In genomic region chr20:47765715-47766594, GRCh38 we compare ENCODE assay signal across 14 cellular contexts. TPM values are rescaled to one million over a fixed set of nuclear protein-coding genes. Genes with fewer than 3 reads are reported as not detected.
A peak's percentile ranks its signal among the peaks of the same experiment; 100 is the strongest.
DNase-seq lines count a peak whose midpoint lies in the region; ATAC-seq, FAIRE-seq and TF ChIP-seq lines count a peak whose summit lies in the region.
"Had no signal": no experiment of that assay in that cellular context is flagged by ENCODE, and none has a peak within 500 bp of the region (broad histone marks: within the 10 kb centered on the region; RNA-seq: fewer than 3 reads in every experiment).

No MANE protein-coding gene starts in this region.

- peaks cover 3% of the 10 kb centered on the region for H3K9me3 Mint-ChIP-seq in activated CD4-positive, alpha-beta T cell treated with anti-CD3 and anti-CD28 coated beads, Interleukin-2, amount 10 ng/mL, durations not matched to agents 7 days and 5 days

- BruUV-seq in HepG2 (replicated peaks; lab: Mats Ljungman, UMichigan) (no TSS peak), K562 (replicated peaks; lab: Mats Ljungman, UMichigan) (no TSS peak)

- H3K4me3 ChIP-seq in HepG2 (replicated peaks in 1 of 3; ENCODE audit: insufficient read depth in 1 of 3, low read depth in 2 of 3, low read length in 3 of 3) (no peak overlapping the region), right lobe of liver (no peak overlapping the region), K562 (no peak overlapping the region), mesodermal cell (ENCODE audit: extremely low read depth, insufficient read depth, low read length, poor library complexity, severe bottlenecking) (no peak overlapping the region)
- H3K4me3 ChIP-seq: adrenal gland, SJSA1 had no signal

- intact Hi-C loops in HepG2 (cut with micrococcal nuclease; ENCODE audit: unreplicated experiment), result no loop called here
- intact Hi-C loops in right lobe of liver (cut with DNase I), result no loop called here
- intact Hi-C loops in K562 (cut with micrococcal nuclease), result no loop called here

- H3K27ac Mint-ChIP-seq in activated CD4-positive, alpha-beta T cell treated with anti-CD3 and anti-CD28 coated beads, Interleukin-2, amount 10 ng/mL, durations not matched to agents 7 days and 5 days, result no peak overlapping the region
- H3K27ac Mint-ChIP-seq: activated B cell treated with CpG ODN at 0.5 μM for 24 hours had no signal

- TF ChIP-seq POLR2A in HepG2 (IDR thresholded peaks at IDR 0.05; ENCODE audit: insufficient read depth in 1 of 2, low read depth in 2 of 2, low read length in 2 of 2) (no peak), right lobe of liver (IDR thresholded peaks at IDR 0.05) (no peak), K562 (conservative IDR thresholded peaks at IDR 0.05) (no peak)

- H3K27ac ChIP-seq in HepG2 (ENCODE audit: extremely low read length, insufficient read depth, low read length), result no peak overlapping the region
- H3K27ac ChIP-seq in right lobe of liver, result no peak overlapping the region
- H3K27ac ChIP-seq in K562 (ENCODE audit: extremely low read depth, low read depth, low read length), result no peak overlapping the region
- peak overlapping the region; percentile 24 for H3K27ac ChIP-seq in mesodermal cell (ENCODE audit: low read depth, low read length, severe bottlenecking)
- H3K27ac ChIP-seq: adrenal gland, SJSA1 had no signal

- H3K36me3 Mint-ChIP-seq in activated CD4-positive, alpha-beta T cell treated with anti-CD3 and anti-CD28 coated beads, Interleukin-2, amount 10 ng/mL, durations not matched to agents 7 days and 5 days (ENCODE audit: low read depth), result no peaks in the 10 kb centered on the region

- H3K27me3 ChIP-seq in HepG2 (ENCODE audit: control insufficient read depth in 1 of 2, insufficient read depth in 2 of 2, low read length in 2 of 2) (no peaks in the 10 kb centered on the region), right lobe of liver (no peaks in the 10 kb centered on the region), K562 (ENCODE audit: control insufficient read depth in 2 of 2, insufficient read depth in 2 of 2, low read length in 2 of 2) (peaks cover 12 to 45% of the 10 kb centered on the region in 2 experiments; a peak in 4 of 5 replicates)
- H3K27me3 ChIP-seq: adrenal gland had no signal

- no peaks in the 10 kb centered on the region for H4K20me1 ChIP-seq in HepG2 (ENCODE audit: insufficient read depth, low read length)
- no peaks in the 10 kb centered on the region; the same call in 1 of the 2 replicates for H4K20me1 ChIP-seq in K562 (replicated peaks; ENCODE audit: control insufficient read depth, insufficient read depth, low read length)

- POLR2A ChIA-PET in HepG2 (lab: Yijun Ruan, JAX), result no interaction called here
- POLR2A ChIA-PET in K562 (lab: Yijun Ruan, JAX), result interaction anchor here (0.6 to 1.3 kb wide), 2 partner anchors 15 to 20 kb away, joined by 3 to 4 read pairs; no protein-coding TSS in a partner anchor
- POLR2A ChIA-PET in activated CD4-positive, alpha-beta T cell treated with anti-CD3 and anti-CD28 coated beads, Interleukin-2, amount 10 ng/mL, durations not matched to agents 7 days and 5 days (lab: Charles Lee), result no interaction called here

- H3K4me1 ChIP-seq in HepG2 (ENCODE audit: insufficient read depth, low read length) (peaks cover 8% of the 10 kb centered on the region), right lobe of liver (no peaks in the 10 kb centered on the region), K562 (replicated peaks in 1 of 2; ENCODE audit: control insufficient read depth in 2 of 2, insufficient read depth in 2 of 2, low read length in 2 of 2) (peaks cover 0 to 4% of the 10 kb centered on the region in 2 experiments; a peak in 1 of 5 replicates), mesodermal cell (ENCODE audit: control insufficient read depth, insufficient read depth, low read length, poor library complexity, severe bottlenecking) (peaks cover 2% of the 10 kb centered on the region)
- H3K4me1 ChIP-seq: SJSA1 had no signal

- no peak overlapping the region for H3K9ac ChIP-seq in HepG2 (ENCODE audit: insufficient read depth, low read depth, low read length)
- no peak overlapping the region for H3K9ac ChIP-seq in K562 (ENCODE audit: insufficient read depth in 1 of 2, low read depth in 2 of 2, low read length in 2 of 2)

- FAIRE-seq in HepG2 (lab: Jason Lieb, UNC), result no peak
- no peak for FAIRE-seq in K562 (lab: Jason Lieb, UNC)
- no peak for FAIRE-seq in frontal cortex (lab: Jason Lieb, UNC)
- FAIRE-seq: GM12891 had no signal

- no peak for TF ChIP-seq EP300 in HepG2 (IDR thresholded peaks at IDR 0.05; ENCODE audit: low read depth in 2 of 2, low read length in 2 of 2)
- TF ChIP-seq EP300 in HepG2 (CRISPR knock-in tag; IDR thresholded peaks at IDR 0.05; ENCODE audit: borderline replicate concordance), result no peak
- no peak for TF ChIP-seq EP300 in K562 (IDR thresholded peaks at IDR 0.05; ENCODE audit: low read length)

- ATAC-seq in HepG2 (no peak), right lobe of liver (no peak), K562 (no peak), GM19351 (IDR thresholded peaks at IDR 0.05; ENCODE audit: unreplicated experiment) (no peak)

- H3K36me3 ChIP-seq in HepG2 (replicated peaks in 1 of 2; ENCODE audit: control insufficient read depth in 1 of 2, insufficient read depth in 2 of 2, low read length in 2 of 2) (no peaks in the 10 kb centered on the region; a peak in 1 of 5 replicates), right lobe of liver (no peaks in the 10 kb centered on the region), K562 (ENCODE audit: control insufficient read depth, insufficient read depth, low read length) (no peaks in the 10 kb centered on the region), mesodermal cell (ENCODE audit: control insufficient read depth, insufficient read depth, low read length) (peaks cover 42% of the 10 kb centered on the region)
- H3K36me3 ChIP-seq: adrenal gland, SJSA1 had no signal

- H3K4me3 Mint-ChIP-seq in activated CD4-positive, alpha-beta T cell treated with anti-CD3 and anti-CD28 coated beads, Interleukin-2, amount 10 ng/mL, durations not matched to agents 7 days and 5 days, result no peak overlapping the region
- H3K4me3 Mint-ChIP-seq: activated B cell treated with CpG ODN at 0.5 μM for 24 hours had no signal

- TF ChIP-seq RAD21 in HepG2 (CRISPR knock-in tag; IDR thresholded peaks at IDR 0.05), result no peak
- TF ChIP-seq RAD21 in K562 (CRISPR knock-in tag; conservative IDR thresholded peaks at IDR 0.05 in 1 of 2, IDR thresholded peaks at IDR 0.05 in 1 of 2), result no peak

- DNase-seq in HepG2 (ENCODE audit: low spot score), result no peak
- no peak for DNase-seq in right lobe of liver
- DNase-seq in K562 (ENCODE audit: extremely low read depth in 1 of 4, low spot score in 3 of 4), result no peak
- no peak for DNase-seq in activated CD4-positive, alpha-beta T cell treated with anti-CD3 and anti-CD28 coated beads, Interleukin-2, amount 10 ng/mL, durations not matched to agents 7 days and 5 days
- DNase-seq in frontal cortex (ENCODE audit: low spot score in 2 of 2), result no peak
- DNase-seq in stimulated activated naive CD4-positive, alpha-beta T cell (lab: John Stamatoyannopoulos, UW), result no peak
- DNase-seq: activated B cell treated with CpG ODN at 0.5 μM for 24 hours, adrenal gland, DMS79 treated with DMSO at 0.1 percent for 48 hours, left cardiac atrium had no signal

- H3K4me1 Mint-ChIP-seq in activated CD4-positive, alpha-beta T cell treated with anti-CD3 and anti-CD28 coated beads, Interleukin-2, amount 10 ng/mL, durations not matched to agents 7 days and 5 days, result no peaks in the 10 kb centered on the region
- H3K4me1 Mint-ChIP-seq: activated B cell treated with CpG ODN at 0.5 μM for 24 hours had no signal

- WGBS in HepG2 (ENCODE audit: low lambda C conversion rate), result 67% methylated on average over 4 of the region's 4 CpGs
- 51% methylated on average over 2 of the region's 4 CpGs for whole genome bisulfite sequencing in right lobe of liver (ENCODE audit: insufficient coverage, low coverage, low lambda C conversion rate, missing lambda C conversion rate)
- 0% methylated on average over 4 of the region's 4 CpGs for WGBS in K562 (ENCODE audit: insufficient coverage, low coverage, missing lambda C conversion rate)
- WGBS in mesodermal cell (ENCODE audit: insufficient coverage in 2 of 2), 2 experiments, result 59 to 64% methylated on average over 3 to 4 of the region's 4 CpGs

- H3K9me3 ChIP-seq in HepG2 (ENCODE audit: low read length) (no peaks in the 10 kb centered on the region), right lobe of liver (peaks cover 0 to 3% (median 0%) of the 10 kb centered on the region in 4 donors), K562 (replicated peaks; ENCODE audit: control insufficient read depth, insufficient read depth, low read depth, low read length) (no peaks in the 10 kb centered on the region), mesodermal cell (ENCODE audit: control insufficient read depth, low read length) (no peaks in the 10 kb centered on the region)
- H3K9me3 ChIP-seq: adrenal gland, SJSA1 had no signal

- no peak overlapping the region for H3K4me2 ChIP-seq in HepG2 (ENCODE audit: low read depth, low read length)
- no peak overlapping the region for H3K4me2 ChIP-seq in K562 (ENCODE audit: insufficient read depth, low read length)

- CTCF ChIA-PET in HepG2 (lab: Yijun Ruan, JAX; ENCODE audit: low intra/inter-chr PET ratio, low total read pairs) (no interaction called here), K562 (lab: Yijun Ruan, JAX; ENCODE audit: low intra/inter-chr PET ratio) (no interaction called here)
- CTCF ChIA-PET in activated CD4-positive, alpha-beta T cell treated with anti-CD3 and anti-CD28 coated beads, Interleukin-2, amount 10 ng/mL, durations not matched to agents 7 days and 5 days (lab: Charles Lee), result no interaction called here

- no peak for TF ChIP-seq CTCF in HepG2 (CRISPR knock-in tag; IDR thresholded peaks at IDR 0.05)
- TF ChIP-seq CTCF in right lobe of liver (IDR thresholded peaks at IDR 0.05), result no peak
- no peak for TF ChIP-seq CTCF in K562 (IDR thresholded peaks at IDR 0.05 in 2 of 3, conservative IDR thresholded peaks at IDR 0.05 in 1 of 3; ENCODE audit: insufficient read depth in 2 of 3, low read depth in 1 of 3, low read length in 3 of 3)

- H3K9me1 ChIP-seq in K562 (ENCODE audit: control insufficient read depth, insufficient read depth, low read length), result no peaks in the 10 kb centered on the region

- H3K79me2 ChIP-seq in HepG2 (ENCODE audit: insufficient read depth, low read length), result no peaks in the 10 kb centered on the region
- no peaks in the 10 kb centered on the region for H3K79me2 ChIP-seq in K562 (ENCODE audit: control insufficient read depth, insufficient read depth, low read length)

- peaks cover 22% of the 10 kb centered on the region for H3K27me3 Mint-ChIP-seq in activated CD4-positive, alpha-beta T cell treated with anti-CD3 and anti-CD28 coated beads, Interleukin-2, amount 10 ng/mL, durations not matched to agents 7 days and 5 days

- no peak overlapping the region for H2AFZ ChIP-seq in HepG2 (ENCODE audit: low read length)
- no peak overlapping the region for H2AFZ ChIP-seq in K562 (ENCODE audit: low read depth, low read length)

- in situ Hi-C loops in HepG2 (cut with HindIII; ENCODE audit: extremely low pct_ligation_motif_present, low pct_unique_long_range_greater_than_20kb), result no loop called here
- in situ Hi-C loops in K562 (cut with MboI), result no loop called here

RNA-seq across cellular contexts. Expression of gene SULF2, which starts 19.3 kb away (rescaled TPM):
- 29.1 and 50.9 TPM in 2 replicates for total RNA-seq in HepG2 (2016; rRNA removed; fragmentation: Illumina TruSeq; extraction: Trizol)
- total RNA-seq in HepG2 (2016; cell fraction: cytosol; rRNA removed; fragmentation: Illumina TruSeq; extraction: Trizol; ENCODE audit: low read depth), result 7.4 and 9.2 TPM in 2 replicates
- 22.2 and 47.3 TPM in 2 replicates for total RNA-seq in HepG2 (2016; cell fraction: insoluble cytoplasmic fraction; rRNA removed; fragmentation: Illumina TruSeq; extraction: Trizol)
- 23.9 and 29.0 TPM in 2 replicates for total RNA-seq in HepG2 (2016; cell fraction: membrane; rRNA removed; fragmentation: Illumina TruSeq; extraction: Trizol)
- total RNA-seq in HepG2 (2016; cell fraction: nucleus; rRNA removed; fragmentation: Illumina TruSeq; extraction: Trizol), result 55.3 and 65.2 TPM in 2 replicates
- 7.2 and 9.3 TPM in 2 replicates for polyA plus RNA-seq in HepG2 (2011; rRNA removed)
- polyA plus RNA-seq in HepG2 (2011; cell fraction: cytosol; rRNA removed), result 9.3 and 12.6 TPM in 2 replicates
- polyA plus RNA-seq in HepG2 (2011; cell fraction: nucleus; rRNA removed), result 21.3 and 25.5 TPM in 2 replicates
- 5.1 and 11.0 TPM in 2 replicates for polyA plus RNA-seq in HepG2 (2012)
- 10.7 and 10.8 TPM in 2 replicates for polyA plus RNA-seq in HepG2 (2016; cell fraction: cytosol; fragmentation: Illumina TruSeq; extraction: Trizol; ENCODE audit: low read depth)
- 33.7 and 34.1 TPM in 2 replicates for polyA plus RNA-seq in HepG2 (2016; cell fraction: insoluble cytoplasmic fraction; fragmentation: Illumina TruSeq; extraction: Trizol; ENCODE audit: low read depth)
- polyA plus RNA-seq in HepG2 (2016; cell fraction: membrane; fragmentation: Illumina TruSeq; extraction: Trizol; ENCODE audit: low read depth), result 22.4 and 24.8 TPM in 2 replicates
- 96.6 and 101 TPM in 2 replicates for polyA plus RNA-seq in HepG2 (2016; cell fraction: nucleus; fragmentation: Illumina TruSeq; extraction: Trizol; ENCODE audit: insufficient read depth, low read depth)
- polyA minus RNA-seq in HepG2 (2011; rRNA and poly(A)+ RNA removed; ENCODE audit: low replicate concordance), result 51.1 TPM in 1 of 2 replicates, not detected in the other
- polyA minus RNA-seq in HepG2 (2011; cell fraction: cytosol; rRNA and poly(A)+ RNA removed), result 16.7 and 17.7 TPM in 2 replicates
- polyA minus RNA-seq in HepG2 (2011; cell fraction: nucleus; rRNA and poly(A)+ RNA removed), result 11.1 and 13.5 TPM in 2 replicates
- total RNA-seq in right lobe of liver, result 10 to 100 TPM in 5 of 6 experiments, 1 to 10 TPM in 1; 6.1 to 92.0 (median 48.3) TPM
- not detected in 2 replicates for total RNA-seq in K562 (2011; cell fraction: chromatin; rRNA removed; ENCODE audit: low replicate concordance)
- total RNA-seq in K562 (2011; cell fraction: nucleolus; rRNA removed), result not detected in 2 replicates
- total RNA-seq in K562 (2011; cell fraction: nucleoplasm; rRNA removed), result not detected in 2 replicates
- total RNA-seq in K562 (2014; rRNA removed), result not detected in 2 replicates
- total RNA-seq in K562 (2014; rRNA removed; fragmentation: Illumina TruSeq; extraction: Trizol), result not detected in 2 replicates
- total RNA-seq in K562 (2015; rRNA removed; fragmentation: Illumina TruSeq; extraction: Trizol), result not detected in 2 replicates
- 0.33 and 0.76 TPM in 2 replicates for total RNA-seq in K562 (2021)
- not detected in 2 replicates for polyA plus RNA-seq in K562 (2011; rRNA removed)
- not detected in 2 replicates for polyA plus RNA-seq in K562 (2011; cell fraction: cytosol; rRNA removed)
- not detected in 2 replicates for polyA plus RNA-seq in K562 (2011; cell fraction: nucleus; rRNA removed)
- 0.06 TPM in 1 of 2 replicates, not detected in the other for polyA plus RNA-seq in K562 (2012)
- polyA plus RNA-seq in K562 (2014; fragmentation: Illumina TruSeq; extraction: Trizol), result not detected in 2 replicates
- polyA plus RNA-seq in K562 (2014; fragmentation: Nextera tagmentation; extraction: Ambion mirVana), result not detected
- polyA plus RNA-seq in K562 (2014; rRNA removed), result not detected in 2 replicates
- 0.06 TPM in 1 of 2 replicates, not detected in the other for polyA minus RNA-seq in K562 (2011; rRNA and poly(A)+ RNA removed)
- polyA minus RNA-seq in K562 (2011; cell fraction: cytosol; rRNA and poly(A)+ RNA removed), result not detected in 2 replicates
- polyA minus RNA-seq in K562 (2011; cell fraction: nucleus; rRNA and poly(A)+ RNA removed), result not detected in 2 replicates
- polyA plus RNA-seq in mesodermal cell (2013, experiment 1 of 2), result 114 TPM
- 130 TPM for polyA plus RNA-seq in mesodermal cell (2013, experiment 2 of 2)
- under 1 TPM; 0.37 to 0.69 TPM for total RNA-seq in activated CD4-positive, alpha-beta T cell treated with anti-CD3 and anti-CD28 coated beads, Interleukin-2, amount 10 ng/mL, durations not matched to agents 7 days and 5 days
- total RNA-seq in frontal cortex, result 18.8 TPM

Comparison
In these comparisons a context has a peak if more than half of its experiments do, and no peak if none do; other contexts are left out.
1. RNA of gene SULF2, which starts 19.3 kb away (total RNA-seq): 6.1 to 92.0 TPM in right lobe of liver, 7.4 to 65.2 TPM in HepG2 and 18.8 TPM in frontal cortex (single experiment); 0.37 to 0.69 TPM in activated CD4-positive, alpha-beta T cell treated with anti-CD3 and anti-CD28 coated beads, Interleukin-2, amount 10 ng/mL, durations not matched to agents 7 days and 5 days and 0.33 to 0.76 TPM in K562; every median in the first group is over 4 times any median in the second.
2. Of the 241 proteins assayed by ChIP-seq in both HepG2 and K562: peak only in HepG2: none; only in K562: none; in both: ZFP36; in neither: 240.